9 cellular contexts compared by ENCODE assay signal in genomic region chr1:118151312-118151937, GRCh38. TPM values are rescaled to one million over a fixed set of nuclear protein-coding genes. Genes with fewer than 3 reads are reported as not detected.
DNase-seq lines count a peak whose midpoint lies in the region; ATAC-seq and TF ChIP-seq lines count a peak whose summit lies in the region.
"Had no signal": no experiment of that assay in that cellular context is flagged by ENCODE, and none has a peak within 500 bp of the region (broad histone marks: within the 10 kb centered on the region; RNA-seq: fewer than 3 reads in every experiment).

No MANE protein-coding gene starts in this region.

- in situ Hi-C loops in Panc1 (cut with HindIII; ENCODE audit: low pct_unique_long_range_greater_than_20kb, low sequenced_read_pairs), result no loop called here

- H3K27ac ChIP-seq in HEK293 (ENCODE audit: extremely low read depth, low read depth, low read length), result no peak overlapping the region
- H3K27ac ChIP-seq in Panc1 (ENCODE audit: low read length), result no peak overlapping the region
- no peak overlapping the region for H3K27ac ChIP-seq in colonic mucosa
- H3K27ac ChIP-seq in right lobe of liver, result no peak overlapping the region
- H3K27ac ChIP-seq in thyroid gland, result no peak overlapping the region

- intact Hi-C loops in Panc1 (cut with micrococcal nuclease; ENCODE audit: unreplicated experiment) (loop anchor here (5.0 to 10.0 kb wide), 2 partner anchors 853 to 1216 kb away; partner anchors contain the start of gene HAO2), colonic mucosa (cut with DNase I) (loop anchor here (5.0 to 10.0 kb wide), 2 partner anchors 856 to 1213 kb away; partner anchors contain the start of gene HAO2), right lobe of liver (cut with DNase I) (no loop called here), thyroid gland (cut with DNase I) (loop anchor here (10.0 kb wide), 1 partner anchor 843 kb away; no protein-coding TSS in a partner anchor)

- DNase-seq in COLO668 (lab: John Stamatoyannopoulos, UW; ENCODE audit: unreplicated experiment) (peak; percentile 54), Panc1 (ENCODE audit: low read depth, low spot score) (peak; percentile 46), colonic mucosa (peak; percentile 52), right lobe of liver (peak in 1 of 3 donors; percentile 49), thyroid gland (peak; percentile 67 to 78)
- no peak for DNase-seq in effector CD8-positive, alpha-beta T cell (lab: John Stamatoyannopoulos, UW)
- DNase-seq: naive B cell had no signal

- no TSS peak for BruUV-seq in Panc1 (replicated peaks; lab: Mats Ljungman, UMichigan)

- CTCF ChIA-PET in HEK293 (lab: Yijun Ruan, JAX) (interaction anchor here (0.5 to 1.5 kb wide), 18 partner anchors 9 to 1288 kb away, joined by 3 to 11 read pairs (median 3); no protein-coding TSS in a partner anchor), Panc1 (lab: Charles Lee) (no interaction called here)

- H3K9ac ChIP-seq in colonic mucosa (ENCODE audit: low read depth in 2 of 2, low read length in 2 of 2), result no peak overlapping the region

- POLR2A ChIA-PET in HEK293 (lab: Yijun Ruan, JAX) (no interaction called here), Panc1 (lab: Charles Lee) (no interaction called here)

- 0% methylated on average over 6 of the region's 6 CpGs for WGBS in right lobe of liver (ENCODE audit: insufficient coverage, low coverage, low lambda C conversion rate, missing lambda C conversion rate)
- 1% methylated on average over 6 of the region's 6 CpGs for WGBS in thyroid gland, 2 donors

- TF ChIP-seq POLR2A in right lobe of liver (IDR thresholded peaks at IDR 0.05) (no peak), thyroid gland (IDR thresholded peaks at IDR 0.05) (no peak)

- H3K27me3 ChIP-seq in Panc1 (ENCODE audit: control insufficient read depth, insufficient read depth, low read length) (no peaks in the 10 kb centered on the region), colonic mucosa (no peaks in the 10 kb centered on the region), right lobe of liver (no peaks in the 10 kb centered on the region), thyroid gland (no peaks in the 10 kb centered on the region)

- no peak; the same call in 1 of the 2 replicates for ATAC-seq in Panc1
- peak in 3 of 4 donors; percentile 44 to 49 (median 46) for ATAC-seq in right lobe of liver
- no peak for ATAC-seq in GM21717 (IDR thresholded peaks at IDR 0.05; ENCODE audit: unreplicated experiment)

- H3K9me3 ChIP-seq in HEK293 (ENCODE audit: control insufficient read depth, insufficient read depth, low read depth, low read length), result no peaks in the 10 kb centered on the region
- no peaks in the 10 kb centered on the region for H3K9me3 ChIP-seq in Panc1 (ENCODE audit: control insufficient read depth, insufficient read depth, low read depth, low read length)
- H3K9me3 ChIP-seq in colonic mucosa, result no peaks in the 10 kb centered on the region
- H3K9me3 ChIP-seq in right lobe of liver, result no peaks in the 10 kb centered on the region
- H3K9me3 ChIP-seq in thyroid gland, result no peaks in the 10 kb centered on the region

- no peaks in the 10 kb centered on the region for H3K36me3 ChIP-seq in HEK293 (ENCODE audit: control insufficient read depth in 2 of 2, insufficient read depth in 1 of 2, low read length in 2 of 2)
- H3K36me3 ChIP-seq in Panc1 (ENCODE audit: control insufficient read depth, insufficient read depth, low read length), result no peaks in the 10 kb centered on the region
- H3K36me3 ChIP-seq in colonic mucosa, result no peaks in the 10 kb centered on the region
- no peaks in the 10 kb centered on the region for H3K36me3 ChIP-seq in right lobe of liver
- H3K36me3 ChIP-seq in thyroid gland, result no peaks in the 10 kb centered on the region

- H3K4me3 ChIP-seq in HEK293 (ENCODE audit: low read depth, low read length) (no peak overlapping the region), Panc1 (ENCODE audit: low read depth in 2 of 2, low read length in 2 of 2) (no peak overlapping the region), colonic mucosa (no peak overlapping the region), right lobe of liver (no peak overlapping the region), thyroid gland (replicated peaks in 1 of 3) (no peak overlapping the region)

- no peaks in the 10 kb centered on the region for H3K4me1 ChIP-seq in HEK293 (ENCODE audit: control insufficient read depth, insufficient read depth, low read length)
- no peaks in the 10 kb centered on the region for H3K4me1 ChIP-seq in Panc1 (ENCODE audit: control insufficient read depth, insufficient read depth, low read length)
- H3K4me1 ChIP-seq in colonic mucosa, result no peaks in the 10 kb centered on the region
- H3K4me1 ChIP-seq in right lobe of liver, result no peaks in the 10 kb centered on the region
- peaks cover 0 to 5% of the 10 kb centered on the region in 2 donors for H3K4me1 ChIP-seq in thyroid gland

- TF ChIP-seq CTCF in HEK293 (tag by site-specific recombination; IDR thresholded peaks at IDR 0.05) (peak; percentile 51; the same call in 1 of the 2 replicates), Panc1 (IDR thresholded peaks at IDR 0.05) (peak; percentile 70), colonic mucosa (IDR thresholded peaks at IDR 0.05) (peak; percentile 54), right lobe of liver (IDR thresholded peaks at IDR 0.05) (peak; percentile 56 to 77 (median 73)), thyroid gland (IDR thresholded peaks at IDR 0.05) (peak; percentile 22 to 79 (median 57))

TF ChIP-seq in HEK293, 187 proteins besides CTCF, POLR2A, EP300 and RAD21:
- no peak for TF ChIP-seq ZNF280C (tag by site-specific recombination; IDR thresholded peaks at IDR 0.05)
- TF ChIP-seq ZNF654 (tag by site-specific recombination; IDR thresholded peaks at IDR 0.05; ENCODE audit: low read depth), result peak; percentile 68
- no peak for TF ChIP-seq ZNF510 (tag by site-specific recombination; IDR thresholded peaks at IDR 0.05; ENCODE audit: insufficient replicate concordance)

RNA-seq across cellular contexts. Expression of gene SPAG17, which starts 33.6 kb away (rescaled TPM):
- total RNA-seq in Panc1 (2021; ENCODE audit: unreplicated experiment), result 0.36 TPM
- 1.0 TPM for polyA plus RNA-seq in Panc1 (2012; ENCODE audit: insufficient read length)
- not detected for total RNA-seq in colonic mucosa
- total RNA-seq in right lobe of liver, result under 1 TPM in 1 of 6 experiments, not detected in 5; 0.18 TPM
- 10 to 100 TPM in 2 of 4 donors, 1 to 10 TPM in 1, under 1 TPM in 1; 0.81 to 14.6 (median 8.5) TPM for total RNA-seq in thyroid gland

Comparison
In these comparisons a context has a peak if more than half of its experiments do, and no peak if none do; other contexts are left out.
1. ATAC-seq: peak in right lobe of liver (3 of 4); none in Panc1 (single experiment) and GM21717 (single experiment).
2. intact Hi-C loops: an anchor here in Panc1 (5.0 to 10.0 kb wide), colonic mucosa (5.0 to 10.0 kb wide) and thyroid gland (10.0 kb wide); none called in right lobe of liver.
3. Peak in every context shown above with its lines, with median percentiles within 50 percentile points of each other: CTCF ChIP-seq.